ENCODE assay signal across 16 cellular contexts in the genomic region with DNA sequence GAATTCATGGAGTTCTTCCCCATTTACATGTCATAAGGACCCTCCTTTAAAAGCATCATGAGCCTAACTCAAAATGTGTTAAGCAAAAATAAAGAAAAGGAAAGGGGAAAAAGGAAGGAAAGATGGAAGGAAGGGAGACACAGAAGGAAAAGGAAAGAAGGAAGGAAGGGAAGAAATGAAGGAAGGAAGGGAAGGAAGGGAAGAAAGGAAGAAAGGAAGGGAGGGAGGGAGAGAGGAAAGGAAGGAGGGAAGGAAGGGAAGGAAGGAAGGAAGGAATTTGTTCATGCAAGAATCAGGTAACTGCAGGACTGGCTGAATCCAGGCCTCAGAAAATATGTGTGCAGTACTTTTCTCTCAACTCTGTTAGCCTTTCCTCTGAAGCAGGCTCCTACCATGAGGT. TPM values are rescaled to one million over a fixed set of nuclear protein-coding genes. Genes with fewer than 3 reads are reported as not detected.
"Had no signal": no experiment of that assay in that cellular context is flagged by ENCODE, and none has a peak within 500 bp of the region (broad histone marks: within the 10 kb centered on the region; RNA-seq: fewer than 3 reads in every experiment).

No MANE protein-coding gene starts in this region.

- H3K27ac Mint-ChIP-seq: T-cell; T-helper 1 cell treated with Interleukin-12 subunit alpha and Interleukin-12 subunit beta and Interleukin-4 antibody, amounts not matched to agents 30 μg/mL and 1 μg/mL, for 36 hours had no signal

- H3K9me2 ChIP-seq: SK-N-SH had no signal

- H3K4me3 Mint-ChIP-seq: T-cell; T-helper 1 cell treated with Interleukin-12 subunit alpha and Interleukin-12 subunit beta and Interleukin-4 antibody, amounts not matched to agents 30 μg/mL and 1 μg/mL, for 36 hours had no signal

- H3K9ac ChIP-seq: SK-N-SH had no signal

- ATAC-seq: T-cell had no signal

- H3K36me3 Mint-ChIP-seq: T-cell had no signal

- DNase-seq: NCI-H1048, NCI-H1105, NCI-H1417, NCI-H187, NCI-H2029, NCI-H2081 treated with DMSO at 0.1 percent for 48 hours, NCI-H2171, NCI-H226, NCI-H526 treated with DMSO at 0.1 percent for 48 hours had no signal

- H3K9me3 ChIP-seq: SK-N-SH had no signal

- H3K27ac ChIP-seq: RWPE1 had no signal

- H3K9me3 Mint-ChIP-seq: T-cell; T-helper 1 cell treated with Interleukin-12 subunit alpha and Interleukin-12 subunit beta and Interleukin-4 antibody, amounts not matched to agents 30 μg/mL and 1 μg/mL, for 36 hours had no signal

- H3K4me2 ChIP-seq: SK-N-SH had no signal

RNA-seq across cellular contexts. Expression of gene KIAA2012, which starts 32.0 kb away (rescaled TPM):
- total RNA-seq: LHCN-M2, MCF 10A, SK-MEL-5, T-cell had no signal
